ENCODE assay signal across 16 cellular contexts in genomic region chr5:167759411-167759821, GRCh38.
A peak's percentile ranks its signal among the peaks of the same experiment; 100 is the strongest.
DNase-seq lines count a peak whose midpoint lies in the region; ATAC-seq and TF ChIP-seq lines count a peak whose summit lies in the region.
"Had no signal": no experiment of that assay in that cellular context is flagged by ENCODE, and none has a peak within 500 bp of the region (broad histone marks: within the 10 kb centered on the region; RNA-seq: fewer than 3 reads in every experiment).

No MANE protein-coding gene starts in this region.

- H2AFZ ChIP-seq in PC-9 (no peak overlapping the region), osteoblast (ENCODE audit: low read length) (no peak overlapping the region)

- H3K36me3 ChIP-seq in PC-9 (ENCODE audit: low read depth) (no peaks in the 10 kb centered on the region), osteoblast (ENCODE audit: insufficient read depth, low read length) (no peaks in the 10 kb centered on the region)
- H3K36me3 ChIP-seq: HAP-1, thoracic aorta had no signal

- H3K9me3 ChIP-seq in PC-9 (ENCODE audit: insufficient read depth, low read depth) (0 out of 2 replicates have a peak, but pooled peaks cover 5% of the 10 kb centered on the region), osteoblast (ENCODE audit: low read depth, low read length) (no peaks in the 10 kb centered on the region)
- H3K9me3 ChIP-seq: HAP-1, thoracic aorta had no signal

- DNase-seq in ELR (ENCODE audit: low read depth) (peak; percentile 58), PC-9 (peak; percentile 70 to 92), epithelial cell of prostate (ENCODE audit: low read depth, low spot score) (peak; percentile 98), osteoblast (ENCODE audit: insufficient read length, low spot score, missing footprints) (no peak), mucosa of gallbladder (ENCODE audit: low spot score) (no peak)
- DNase-seq in effector CD4-positive, alpha-beta T cell, result no peak
- DNase-seq: activated CD8-positive, alpha-beta T cell treated with anti-CD3 and anti-CD28 coated beads, Interleukin-2, amount 10 ng/mL, durations not matched to agents 7 days and 5 days; activated gamma-delta T cell treated with Interleukin-2 at 50 U/mL for 16 hours; C1 segment of cervical spinal cord; DMS53; effector memory CD4-positive, alpha-beta T cell; NCI-H2171 had no signal

- H4K20me1 ChIP-seq in PC-9 (ENCODE audit: insufficient read depth) (no peaks in the 10 kb centered on the region), osteoblast (ENCODE audit: insufficient read depth, low read length) (no peaks in the 10 kb centered on the region)

- intact Hi-C loops in PC-9 (cut with micrococcal nuclease; ENCODE audit: unreplicated experiment), result loop anchor here (1.0 kb wide), 1 partner anchor 60 kb away; no protein-coding TSS in a partner anchor

- no peak for ATAC-seq in HG03280 (IDR thresholded peaks at IDR 0.05; ENCODE audit: unreplicated experiment)
- ATAC-seq in GM18502 (IDR thresholded peaks at IDR 0.05; ENCODE audit: poor library complexity, unreplicated experiment), result no peak
- ATAC-seq: activated CD8-positive, alpha-beta T cell treated with anti-CD3 and anti-CD28 coated beads, Interleukin-2, amount 10 ng/mL, durations not matched to agents 7 days and 5 days had no signal

- CTCF ChIA-PET in PC-9 (lab: Charles Lee), result interaction anchor here (0.6 to 1.0 kb wide), 3 partner anchors 33 to 577 kb away, joined by 3 to 8 read pairs (median 4); no protein-coding TSS in a partner anchor

- no peaks in the 10 kb centered on the region for H3K9me2 ChIP-seq in PC-9 (ENCODE audit: insufficient read depth)

- H3F3A ChIP-seq in PC-9 (ENCODE audit: insufficient read depth, low read depth), result peaks cover 17% of the 10 kb centered on the region; the same call in 1 of the 2 replicates

- H3K4me2 ChIP-seq in PC-9 (peak overlapping the region; percentile 24; the same call in 1 of the 2 replicates), osteoblast (ENCODE audit: insufficient read depth, low read length) (no peak overlapping the region)

- no TSS peak for BruUV-seq in PC-9 (replicated peaks; lab: Mats Ljungman, UMichigan)

- H3K4me1 ChIP-seq in PC-9 (replicated peaks; ENCODE audit: insufficient read depth) (peaks cover 20% of the 10 kb centered on the region), osteoblast (ENCODE audit: insufficient read depth, low read length) (peaks cover 21% of the 10 kb centered on the region)
- H3K4me1 ChIP-seq: HAP-1 had no signal

- POLR2A ChIA-PET in PC-9 (lab: Charles Lee; ENCODE audit: unreplicated experiment), result no interaction called here

- H3K79me2 ChIP-seq in PC-9 (ENCODE audit: low read depth) (no peaks in the 10 kb centered on the region), osteoblast (ENCODE audit: insufficient read depth, low read length) (no peaks in the 10 kb centered on the region)

- H3K27me3 ChIP-seq in PC-9 (ENCODE audit: insufficient read depth, low read depth), result no peaks in the 10 kb centered on the region
- H3K27me3 ChIP-seq in osteoblast (ENCODE audit: insufficient read depth, low read length), result no peaks in the 10 kb centered on the region

- no peak for TF ChIP-seq CTCF in PC-9 (conservative IDR thresholded peaks at IDR 0.05)
- no peak for TF ChIP-seq CTCF in osteoblast (IDR thresholded peaks at IDR 0.05; ENCODE audit: extremely low read depth, low read depth, low read length)

- H3K4me3 ChIP-seq in PC-9 (no peak overlapping the region), osteoblast (ENCODE audit: insufficient read depth, low read length) (no peak overlapping the region)
- H3K4me3 ChIP-seq: HAP-1, thoracic aorta had no signal

- H3K27ac ChIP-seq in PC-9, result peak overlapping the region; percentile 84
- H3K27ac ChIP-seq in epithelial cell of prostate, result peak overlapping the region; percentile 92
- H3K27ac ChIP-seq in osteoblast (ENCODE audit: low read depth, low read length), result peak overlapping the region; percentile 15
- H3K27ac ChIP-seq: thoracic aorta had no signal

Comparison
In these comparisons a context has a peak if more than half of its experiments do, and no peak if none do; other contexts are left out.
1. DNase-seq: peak in ELR (single experiment), PC-9 (2 of 2) and epithelial cell of prostate (single experiment); none in osteoblast (single experiment), effector CD4-positive, alpha-beta T cell (single experiment) and mucosa of gallbladder (single experiment).
2. H3K27ac ChIP-seq: peak in every context shown above with its lines; median percentile 92 in epithelial cell of prostate; 84 in PC-9; 15 in osteoblast.